ENCODE assay signal across 11 cellular contexts in genomic region chr6:131597448-131597847, GRCh38. TPM values are rescaled to one million over a fixed set of nuclear protein-coding genes. Genes with fewer than 3 reads are reported as not detected.
DNase-seq lines count a peak whose midpoint lies in the region; ATAC-seq and TF ChIP-seq lines count a peak whose summit lies in the region.
"Had no signal": no experiment of that assay in that cellular context is flagged by ENCODE, and none has a peak within 500 bp of the region (broad histone marks: within the 10 kb centered on the region; RNA-seq: fewer than 3 reads in every experiment).

No MANE protein-coding gene starts in this region.

- H3K27me3 ChIP-seq in PC-9 (ENCODE audit: insufficient read depth, low read depth) = no peaks in the 10 kb centered on the region

- POLR2A ChIA-PET in PC-9 (lab: Charles Lee; ENCODE audit: unreplicated experiment) = interaction anchor here (0.6 to 0.7 kb wide), 2 partner anchors 10 to 22 kb away, joined by 8 to 13 read pairs; no protein-coding TSS in a partner anchor

- intact Hi-C loops in PC-9 (cut with micrococcal nuclease; ENCODE audit: unreplicated experiment) = no loop called here

- H3F3A ChIP-seq in PC-9 (ENCODE audit: insufficient read depth, low read depth) = no peaks in the 10 kb centered on the region

- no peak overlapping the region for H3K4me2 ChIP-seq in PC-9

- BruUV-seq in PC-9 (replicated peaks; lab: Mats Ljungman, UMichigan) = no TSS peak

- H3K9me2 ChIP-seq in PC-9 (ENCODE audit: insufficient read depth) = no peaks in the 10 kb centered on the region

- no peak for ATAC-seq in GM21526 (IDR thresholded peaks at IDR 0.05; ENCODE audit: low FRiP score, unreplicated experiment)

- H3K36me3 ChIP-seq in PC-9 (ENCODE audit: low read depth) = peaks cover 76% of the 10 kb centered on the region

- H3K27ac ChIP-seq in 22Rv1 (no peak overlapping the region), PC-9 (no peak overlapping the region)
- H3K27ac ChIP-seq: epithelial cell of prostate had no signal

- DNase-seq in GM12864 (ENCODE audit: low read depth) (no peak), PC-9 (no peak), fibroblast of peridontal ligament (ENCODE audit: extremely low read depth) (peak; percentile 5), EL (no peak), cerebellar nuclear complex (lab: John Stamatoyannopoulos, UW) (no peak), NCI-H2196 (lab: John Stamatoyannopoulos, UW; ENCODE audit: unreplicated experiment) (no peak)
- DNase-seq: activated T-cell treated with anti-CD3 and anti-CD28 coated beads, Interleukin-2, amount 50 U/mL, for 1 hour; naive B cell had no signal

- H4K20me1 ChIP-seq in PC-9 (ENCODE audit: insufficient read depth) = no peaks in the 10 kb centered on the region

- CTCF ChIA-PET in PC-9 (lab: Charles Lee) = no interaction called here

- H3K4me1 ChIP-seq in PC-9 (replicated peaks; ENCODE audit: insufficient read depth) = no peaks in the 10 kb centered on the region

- no peaks in the 10 kb centered on the region for H3K79me2 ChIP-seq in PC-9 (ENCODE audit: low read depth)

- H3K9me3 ChIP-seq in PC-9 (ENCODE audit: insufficient read depth, low read depth) = no peaks in the 10 kb centered on the region

- peak; percentile 51 for TF ChIP-seq CTCF in 22Rv1 (IDR thresholded peaks at IDR 0.05)
- peak; percentile 31 for TF ChIP-seq CTCF in GM12864 (IDR thresholded peaks at IDR 0.05; ENCODE audit: low read depth, low read length, missing control alignments)
- TF ChIP-seq CTCF in PC-9 (conservative IDR thresholded peaks at IDR 0.05) = peak; percentile 50; the same call in 1 of the 2 replicates

- H2AFZ ChIP-seq in PC-9 = no peak overlapping the region

- H3K4me3 ChIP-seq in GM12864 (ENCODE audit: low read depth, low read length) = no peak overlapping the region
- no peak overlapping the region for H3K4me3 ChIP-seq in PC-9

RNA-seq across cellular contexts. Expression of gene ARG1, which starts 24.4 kb away (rescaled TPM):
- not detected in 2 replicates for total RNA-seq in PC-9 (2021)

RNA-seq across cellular contexts. Expression of gene MED23, which starts 30.6 kb away (rescaled TPM):
- total RNA-seq in PC-9 (2021) = 16.8 and 21.3 TPM in 2 replicates

RNA-seq across cellular contexts. Expression of gene ENPP3, which starts 39.7 kb away (rescaled TPM):
- total RNA-seq in PC-9 (2021) = not detected in 2 replicates
